Comparison of ENCODE assay signal across 8 cellular contexts in the genomic region with DNA sequence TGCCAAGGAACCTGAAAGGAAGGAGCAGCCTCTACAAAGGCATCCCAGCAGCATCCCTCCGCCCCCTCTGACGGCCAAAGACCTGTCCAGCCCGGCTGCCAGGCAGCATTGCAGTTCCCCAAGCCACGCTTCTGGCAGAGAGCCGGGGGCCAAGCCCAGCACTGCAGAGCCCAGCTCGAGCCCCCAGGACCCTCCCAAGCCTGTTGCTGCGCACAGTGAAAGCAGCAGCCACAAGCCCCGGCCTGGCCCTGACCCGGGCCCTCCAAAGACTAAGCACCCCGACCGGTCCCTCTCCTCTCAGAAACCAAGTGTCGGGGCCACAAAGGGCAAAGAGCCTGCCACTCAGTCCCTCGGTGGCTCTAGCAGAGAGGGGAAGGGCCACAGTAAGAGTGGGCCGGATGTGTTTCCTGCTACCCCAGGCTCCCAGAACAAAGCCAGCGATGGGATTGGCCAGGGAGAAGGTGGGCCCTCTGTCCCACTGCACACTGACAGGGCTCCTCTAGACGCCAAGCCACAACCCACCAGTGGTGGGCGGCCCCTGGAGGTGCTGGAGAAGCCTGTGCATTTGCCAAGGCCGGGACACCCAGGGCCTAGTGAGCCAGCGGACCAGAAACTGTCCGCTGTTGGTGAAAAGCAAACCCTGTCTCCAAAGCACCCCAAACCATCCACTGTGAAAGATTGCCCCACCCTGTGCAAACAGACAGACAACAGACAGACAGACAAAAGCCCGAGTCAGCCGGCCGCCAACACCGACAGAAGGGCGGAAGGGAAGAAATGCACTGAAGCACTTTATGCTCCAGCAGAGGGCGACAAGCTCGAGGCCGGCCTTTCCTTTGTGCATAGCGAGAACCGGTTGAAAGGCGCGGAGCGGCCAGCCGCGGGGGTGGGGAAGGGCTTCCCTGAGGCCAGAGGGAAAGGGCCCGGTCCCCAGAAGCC. TPM values are rescaled to one million over a fixed set of nuclear protein-coding genes. Genes with fewer than 3 reads are reported as not detected.
DNase-seq lines count a peak whose midpoint lies in the region; ATAC-seq and TF ChIP-seq lines count a peak whose summit lies in the region.

No MANE protein-coding gene starts in this region.

- H3K27me3 Mint-ChIP-seq in activated T-helper 2 cell treated with anti-CD3 and anti-CD28 coated beads, Interferon-gamma antibody, Interleukin-2, Interleukin-4, amounts not matched to agents 10 μg/mL and 5 μg/mL and 100 μg/mL, durations not matched to agents 14 hours and 24 hours and 36 hours (ENCODE audit: low read depth): no peaks in the 10 kb centered on the region

- TF ChIP-seq CTCF in GM06990 (IDR thresholded peaks at IDR 0.05; ENCODE audit: insufficient read depth, low read length, poor library complexity, severe bottlenecking) (peak; percentile 67), fibroblast of the aortic adventitia (IDR thresholded peaks at IDR 0.05; ENCODE audit: insufficient read depth, low read length) (peak; percentile 91), neural cell (IDR thresholded peaks at IDR 0.05; ENCODE audit: poor library complexity, severe bottlenecking) (peak; percentile 18)

- H3K9ac ChIP-seq in neural cell (ENCODE audit: low read length): no peak overlapping the region

- intact Hi-C loops in activated T-helper 2 cell treated with anti-CD3 and anti-CD28 coated beads, Interferon-gamma antibody, Interleukin-2, Interleukin-4, amounts not matched to agents 10 μg/mL and 5 μg/mL and 100 μg/mL, durations not matched to agents 14 hours and 24 hours and 36 hours (cut with micrococcal nuclease): loop anchor here (1.0 to 5.0 kb wide), 7 partner anchors 21 to 1543 kb away; a partner anchor contains a TSS

- no peaks in the 10 kb centered on the region for H3K9me2 ChIP-seq in neural cell (ENCODE audit: insufficient read depth, low read length)

- H3K4me1 ChIP-seq in SJCRH30: no peaks in the 10 kb centered on the region

- H2AFZ ChIP-seq in neural cell (ENCODE audit: low read depth, low read length): no peak overlapping the region

- H3K36me3 ChIP-seq in GM06990 (ENCODE audit: control insufficient read depth, insufficient read depth, low read length) (no peaks in the 10 kb centered on the region), neural cell (ENCODE audit: insufficient read depth, low read length) (no peaks in the 10 kb centered on the region), SJCRH30 (no peaks in the 10 kb centered on the region)

- peak overlapping the region; percentile 84 for H3K4me3 Mint-ChIP-seq in activated T-helper 2 cell treated with anti-CD3 and anti-CD28 coated beads, Interferon-gamma antibody, Interleukin-2, Interleukin-4, amounts not matched to agents 10 μg/mL and 5 μg/mL and 100 μg/mL, durations not matched to agents 14 hours and 24 hours and 36 hours (ENCODE audit: low read depth)

- H3F3A ChIP-seq in neural cell (ENCODE audit: insufficient read depth, low read length, poor library complexity, severe bottlenecking): no peaks in the 10 kb centered on the region

- no peak overlapping the region for H3K4me2 ChIP-seq in neural cell (ENCODE audit: low read length)

- no peak overlapping the region for H3K27ac ChIP-seq in neural cell (ENCODE audit: low read length)
- H3K27ac ChIP-seq in SJCRH30: no peak overlapping the region

- peak overlapping the region; percentile 4; the same call in 1 of the 2 replicates for H3K4me3 ChIP-seq in GM06990 (replicated peaks; ENCODE audit: low read depth, low read length)
- H3K4me3 ChIP-seq in fibroblast of the aortic adventitia (ENCODE audit: low read depth, low read length): no peak overlapping the region
- H3K4me3 ChIP-seq in neural cell (ENCODE audit: low read length): no peak overlapping the region
- H3K4me3 ChIP-seq in SJCRH30: no peak overlapping the region

- peaks cover 49% of the 10 kb centered on the region for H3K4me1 Mint-ChIP-seq in activated T-helper 2 cell treated with anti-CD3 and anti-CD28 coated beads, Interferon-gamma antibody, Interleukin-2, Interleukin-4, amounts not matched to agents 10 μg/mL and 5 μg/mL and 100 μg/mL, durations not matched to agents 14 hours and 24 hours and 36 hours (ENCODE audit: low read depth)

- TF ChIP-seq RAD21 in neural cell (conservative IDR thresholded peaks at IDR 0.05): no peak

- no peaks in the 10 kb centered on the region; the same call in 1 of the 2 replicates for H3K27me3 ChIP-seq in GM06990 (replicated peaks; ENCODE audit: control insufficient read depth, insufficient read depth, low read length)
- H3K27me3 ChIP-seq in neural cell (ENCODE audit: insufficient read depth, low read depth, low read length): no peaks in the 10 kb centered on the region
- no peaks in the 10 kb centered on the region for H3K27me3 ChIP-seq in SJCRH30

- peaks cover 34% of the 10 kb centered on the region for H3K36me3 Mint-ChIP-seq in activated T-helper 2 cell treated with anti-CD3 and anti-CD28 coated beads, Interferon-gamma antibody, Interleukin-2, Interleukin-4, amounts not matched to agents 10 μg/mL and 5 μg/mL and 100 μg/mL, durations not matched to agents 14 hours and 24 hours and 36 hours (ENCODE audit: low read depth)

- H3K79me2 ChIP-seq in neural cell (replicated peaks; ENCODE audit: insufficient read depth, low read length): no peaks in the 10 kb centered on the region

- H4K20me1 ChIP-seq in neural cell (ENCODE audit: insufficient read depth): no peaks in the 10 kb centered on the region

- H3K9me3 ChIP-seq in neural cell (ENCODE audit: low read length): no peaks in the 10 kb centered on the region
- H3K9me3 ChIP-seq in SJCRH30 (replicated peaks): no peaks in the 10 kb centered on the region

- H3K9me3 Mint-ChIP-seq in activated T-helper 2 cell treated with anti-CD3 and anti-CD28 coated beads, Interferon-gamma antibody, Interleukin-2, Interleukin-4, amounts not matched to agents 10 μg/mL and 5 μg/mL and 100 μg/mL, durations not matched to agents 14 hours and 24 hours and 36 hours: no peaks in the 10 kb centered on the region

- peak; percentile 92 for ATAC-seq in HG02610 (IDR thresholded peaks at IDR 0.05; ENCODE audit: unreplicated experiment)
- ATAC-seq in stimulated activated naive CD8-positive, alpha-beta T cell treated with anti-CD3 and anti-CD28 coated beads, Interleukin-15, Interleukin-2, amounts not matched to agents 100 U/mL and 50 U/mL, for 24 hours: peak; percentile 86

- H3K27ac Mint-ChIP-seq in activated T-helper 2 cell treated with anti-CD3 and anti-CD28 coated beads, Interferon-gamma antibody, Interleukin-2, Interleukin-4, amounts not matched to agents 10 μg/mL and 5 μg/mL and 100 μg/mL, durations not matched to agents 14 hours and 24 hours and 36 hours: peak overlapping the region; percentile 93

- no peak for TF ChIP-seq EP300 in neural cell (conservative IDR thresholded peaks at IDR 0.05; ENCODE audit: poor library complexity, severe bottlenecking)

- DNase-seq in GM06990 (ENCODE audit: extremely low read depth, insufficient read length): peak; percentile 86
- peak; percentile 90 to 92 for DNase-seq in NOMO-1 (lab: John Stamatoyannopoulos, UW; ENCODE audit: unreplicated experiment in 2 of 2)
- peak; percentile 82 for DNase-seq in activated T-helper 2 cell treated with anti-CD3 and anti-CD28 coated beads, Interferon-gamma antibody, Interleukin-2, Interleukin-4, amounts not matched to agents 10 μg/mL and 5 μg/mL and 100 μg/mL, durations not matched to agents 14 hours and 24 hours and 36 hours (ENCODE audit: low spot score)
- DNase-seq in fibroblast of the aortic adventitia (ENCODE audit: low read depth): peak; percentile 86
- DNase-seq in stimulated activated naive CD8-positive, alpha-beta T cell treated with anti-CD3 and anti-CD28 coated beads, Interleukin-15, Interleukin-2, amounts not matched to agents 100 U/mL and 50 U/mL, for 24 hours: peak; percentile 83
- no peak for DNase-seq in SJCRH30

TF ChIP-seq in neural cell, 6 proteins besides CTCF, POLR2A, EP300 and RAD21:
- TF ChIP-seq TAF1 (IDR thresholded peaks at IDR 0.05; ENCODE audit: low read depth): no peak
- TF ChIP-seq, protein P1, sequence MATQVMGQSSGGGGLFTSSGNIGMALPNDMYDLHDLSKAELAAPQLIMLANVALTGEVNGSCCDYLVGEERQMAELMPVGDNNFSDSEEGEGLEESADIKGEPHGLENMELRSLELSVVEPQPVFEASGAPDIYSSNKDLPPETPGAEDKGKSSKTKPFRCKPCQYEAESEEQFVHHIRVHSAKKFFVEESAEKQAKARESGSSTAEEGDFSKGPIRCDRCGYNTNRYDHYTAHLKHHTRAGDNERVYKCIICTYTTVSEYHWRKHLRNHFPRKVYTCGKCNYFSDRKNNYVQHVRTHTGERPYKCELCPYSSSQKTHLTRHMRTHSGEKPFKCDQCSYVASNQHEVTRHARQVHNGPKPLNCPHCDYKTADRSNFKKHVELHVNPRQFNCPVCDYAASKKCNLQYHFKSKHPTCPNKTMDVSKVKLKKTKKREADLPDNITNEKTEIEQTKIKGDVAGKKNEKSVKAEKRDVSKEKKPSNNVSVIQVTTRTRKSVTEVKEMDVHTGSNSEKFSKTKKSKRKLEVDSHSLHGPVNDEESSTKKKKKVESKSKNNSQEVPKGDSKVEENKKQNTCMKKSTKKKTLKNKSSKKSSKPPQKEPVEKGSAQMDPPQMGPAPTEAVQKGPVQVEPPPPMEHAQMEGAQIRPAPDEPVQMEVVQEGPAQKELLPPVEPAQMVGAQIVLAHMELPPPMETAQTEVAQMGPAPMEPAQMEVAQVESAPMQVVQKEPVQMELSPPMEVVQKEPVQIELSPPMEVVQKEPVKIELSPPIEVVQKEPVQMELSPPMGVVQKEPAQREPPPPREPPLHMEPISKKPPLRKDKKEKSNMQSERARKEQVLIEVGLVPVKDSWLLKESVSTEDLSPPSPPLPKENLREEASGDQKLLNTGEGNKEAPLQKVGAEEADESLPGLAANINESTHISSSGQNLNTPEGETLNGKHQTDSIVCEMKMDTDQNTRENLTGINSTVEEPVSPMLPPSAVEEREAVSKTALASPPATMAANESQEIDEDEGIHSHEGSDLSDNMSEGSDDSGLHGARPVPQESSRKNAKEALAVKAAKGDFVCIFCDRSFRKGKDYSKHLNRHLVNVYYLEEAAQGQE (IDR thresholded peaks at IDR 0.05; ENCODE audit: borderline replicate concordance): no peak
- no peak for TF ChIP-seq SMC3 (conservative IDR thresholded peaks at IDR 0.05; ENCODE audit: poor library complexity)
- TF ChIP-seq EZH2 (IDR thresholded peaks at IDR 0.05; ENCODE audit: borderline replicate concordance, insufficient read depth, low read length, poor library complexity, severe bottlenecking): no peak
- no peak for TF ChIP-seq MXI1 (conservative IDR thresholded peaks at IDR 0.05; ENCODE audit: poor library complexity, severe bottlenecking)
- TF ChIP-seq POLR2AphosphoS5 (IDR thresholded peaks at IDR 0.05): no peak

RNA-seq across cellular contexts. Expression of a gene that starts 30.8 kb away (rescaled TPM):
- total RNA-seq in activated T-helper 2 cell treated with anti-CD3 and anti-CD28 coated beads, Interferon-gamma antibody, Interleukin-2, Interleukin-4, amounts not matched to agents 10 μg/mL and 5 μg/mL and 100 μg/mL, durations not matched to agents 14 hours and 24 hours and 36 hours: 0.02 TPM in 2 replicates
- 0.09 and 0.16 TPM in 2 replicates for total RNA-seq in fibroblast of the aortic adventitia (ENCODE audit: low replicate concordance)
- polyA plus RNA-seq in neural cell: not detected in 2 replicates
- polyA minus RNA-seq in neural cell: not detected in 2 replicates
- total RNA-seq in SJCRH30 (2014; rRNA removed; shearing (Covaris generic)): not detected in 2 replicates

Comparison
In these comparisons a context has a peak if more than half of its experiments do, and no peak if none do; other contexts are left out.
1. DNase-seq: peak in GM06990 (single experiment), NOMO-1 (2 of 2), activated T-helper 2 cell treated with anti-CD3 and anti-CD28 coated beads, Interferon-gamma antibody, Interleukin-2, Interleukin-4, amounts not matched to agents 10 μg/mL and 5 μg/mL and 100 μg/mL, durations not matched to agents 14 hours and 24 hours and 36 hours (single experiment), fibroblast of the aortic adventitia (single experiment) and stimulated activated naive CD8-positive, alpha-beta T cell treated with anti-CD3 and anti-CD28 coated beads, Interleukin-15, Interleukin-2, amounts not matched to agents 100 U/mL and 50 U/mL, for 24 hours (single experiment); none in SJCRH30 (0 of 2).
2. CTCF ChIP-seq: peak in every context shown above with its lines; median percentile 91 in fibroblast of the aortic adventitia; 67 in GM06990; 18 in neural cell.